ENCODE assay signal across 7 cellular contexts in the genomic region with DNA sequence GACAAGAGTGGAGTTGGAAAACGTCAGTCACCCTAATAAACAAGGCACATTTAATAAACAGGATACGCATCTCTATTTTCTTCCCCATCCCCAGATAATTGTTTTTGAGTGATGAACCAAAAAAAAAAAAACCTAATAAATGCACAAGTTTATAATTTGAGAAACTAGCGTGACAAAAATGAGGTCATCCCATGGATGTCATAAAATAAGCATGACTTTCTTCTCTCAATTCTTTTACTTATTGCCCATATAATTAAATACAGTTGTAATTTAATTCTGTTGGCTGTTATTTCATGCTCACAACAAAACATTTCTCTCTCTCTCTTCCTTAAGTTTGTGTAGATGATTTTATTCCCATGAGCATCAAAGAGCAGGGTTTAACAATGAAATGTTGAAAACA.
"Had no signal": no experiment of that assay in that cellular context is flagged by ENCODE, and none has a peak within 500 bp of the region (broad histone marks: within the 10 kb centered on the region; RNA-seq: fewer than 3 reads in every experiment).

No MANE protein-coding gene starts in this region.

- FAIRE-seq: HTR-8/SVneo had no signal

- H3K36me3 ChIP-seq: HAP-1 had no signal

- H3K27ac ChIP-seq: KMS-11 had no signal

- DNase-seq: GOT3, H7, KBM-7 had no signal

- H3K4me1 ChIP-seq: HAP-1 had no signal

- H3K9ac ChIP-seq: KMS-11 had no signal

- H3K4me3 ChIP-seq: HAP-1 had no signal

- H3K4me2 ChIP-seq: KMS-11 had no signal

- H3K9me3 ChIP-seq: HAP-1 had no signal

- ATAC-seq: HCT116 had no signal
